ENCODE assay signal across 13 cellular contexts in the genomic region with DNA sequence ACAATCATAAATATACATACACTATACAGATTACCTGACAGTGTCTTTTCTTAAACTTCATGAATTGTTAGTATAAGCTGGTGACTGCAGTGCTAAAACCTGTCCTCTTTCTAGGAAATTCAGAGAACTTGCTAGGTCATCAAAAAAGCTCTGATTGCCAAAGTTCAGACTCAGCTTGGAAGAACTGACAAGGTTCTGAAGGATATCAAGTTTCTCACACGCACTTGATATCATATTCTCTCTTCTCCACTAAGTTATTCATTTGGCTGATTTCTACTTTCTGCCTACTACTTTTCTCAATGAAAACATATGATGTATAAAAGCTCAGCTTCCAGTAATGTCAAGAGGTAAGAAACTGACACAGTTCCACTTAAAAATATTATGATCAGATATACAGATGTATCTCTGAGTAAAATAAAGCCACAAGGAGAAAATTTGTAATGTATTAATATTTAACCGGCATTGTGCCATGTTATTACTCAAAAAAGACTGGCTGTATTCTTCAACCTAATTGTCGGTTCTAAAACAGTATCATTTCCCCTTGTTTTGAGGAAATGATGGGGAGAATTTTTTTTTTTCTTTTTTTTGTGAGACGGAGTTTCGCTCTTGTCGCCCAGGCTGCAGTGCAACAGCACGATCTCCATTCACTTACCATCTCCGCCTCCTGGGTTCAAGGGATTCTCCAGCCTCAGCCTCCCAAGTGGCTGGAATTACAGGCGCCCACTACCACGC. TPM values are rescaled to one million over a fixed set of nuclear protein-coding genes. Genes with fewer than 3 reads are reported as not detected.
DNase-seq lines count a peak whose midpoint lies in the region; ATAC-seq, FAIRE-seq and TF ChIP-seq lines count a peak whose summit lies in the region.
"Had no signal": no experiment of that assay in that cellular context is flagged by ENCODE, and none has a peak within 500 bp of the region (broad histone marks: within the 10 kb centered on the region; RNA-seq: fewer than 3 reads in every experiment).

No MANE protein-coding gene starts in this region.

- H3K9me3 Mint-ChIP-seq in brain (peaks cover 0 to 4% (median 0%) of the 10 kb centered on the region in 5 experiments), nephron progenitor cell (no peaks in the 10 kb centered on the region)

- no peaks in the 10 kb centered on the region for H4K20me1 ChIP-seq in GM23248 (ENCODE audit: insufficient read depth)

- H3K27me3 Mint-ChIP-seq in brain = peaks cover 5% of the 10 kb centered on the region
- H3K27me3 Mint-ChIP-seq in nephron progenitor cell (ENCODE audit: low read depth, poor library complexity) = no peaks in the 10 kb centered on the region

- no peak for TF ChIP-seq POLR2A in NB4 (IDR thresholded peaks at IDR 0.05; ENCODE audit: extremely low read depth, insufficient read length)

- peak overlapping the region; percentile 59 to 92 (median 68) for H3K4me3 Mint-ChIP-seq in brain
- peak overlapping the region; percentile 94 for H3K4me3 Mint-ChIP-seq in nephron progenitor cell

- 46 to 57% methylated on average over 10 of the region's 10 CpGs for WGBS in GM23248 (ENCODE audit: low coverage in 1 of 2, low lambda C conversion rate in 2 of 2, missing lambda C conversion rate in 2 of 2), 2 experiments

- FAIRE-seq in frontal cortex (lab: Jason Lieb, UNC) = no peak

- no peaks in the 10 kb centered on the region for H3K27me3 ChIP-seq in GM23248 (replicated peaks; ENCODE audit: insufficient read depth)

- no peak overlapping the region for H3K27ac ChIP-seq in GM23248
- H3K27ac ChIP-seq: epithelial cell of prostate had no signal

- H3K36me3 ChIP-seq in GM23248 (ENCODE audit: low read depth) = no peaks in the 10 kb centered on the region

- DNase-seq in GM23248 = peak; percentile 41
- peak; percentile 11 for DNase-seq in NB4 (ENCODE audit: low read depth)
- DNase-seq in nephron progenitor cell = no peak
- no peak for DNase-seq in frontal cortex (ENCODE audit: low spot score in 2 of 2)
- DNase-seq in NCI-H1092 treated with DMSO at 0.1 percent for 48 hours (lab: John Stamatoyannopoulos, UW) = no peak
- DNase-seq in cerebellum (ENCODE audit: low spot score) = no peak
- DNase-seq: DMS79 treated with DMSO at 0.1 percent for 48 hours; left cardiac atrium; stimulated activated CD4-positive, alpha-beta T cell treated with anti-CD3 and anti-CD28 coated beads, Interleukin-4, amount 100 ng/mL, for 1 hour; T-helper 9 cell had no signal

- H3K36me3 Mint-ChIP-seq in brain = peaks cover 16% of the 10 kb centered on the region
- peaks cover 18% of the 10 kb centered on the region for H3K36me3 Mint-ChIP-seq in nephron progenitor cell (ENCODE audit: low read depth)

- H3K27ac Mint-ChIP-seq in brain (peak overlapping the region in 3 of 5 experiments; percentile 76 to 80 (median 78)), nephron progenitor cell (no peak overlapping the region)

- no peak for ATAC-seq in GM18873 (IDR thresholded peaks at IDR 0.05; ENCODE audit: low FRiP score, unreplicated experiment)
- ATAC-seq: left cardiac atrium had no signal

- no peak for TF ChIP-seq CTCF in NB4 (IDR thresholded peaks at IDR 0.05; ENCODE audit: low read depth, low read length)
- TF ChIP-seq CTCF in brain (conservative IDR thresholded peaks at IDR 0.05) = no peak
- TF ChIP-seq CTCF in nephron progenitor cell (IDR thresholded peaks at IDR 0.05) = no peak

- in situ Hi-C loops in GM23248 (cut with MboI) = no loop called here

- no peaks in the 10 kb centered on the region for H3K79me2 ChIP-seq in GM23248 (ENCODE audit: insufficient read depth)

- 0 out of 2 replicates have a peak overlapping the region, but pooled peaks have one; percentile 6 for H2AFZ ChIP-seq in GM23248

- H3K9ac ChIP-seq in GM23248 = no peak overlapping the region

- no peak overlapping the region for H3K4me3 ChIP-seq in GM23248
- H3K4me3 ChIP-seq in NB4 (ENCODE audit: low read depth, low read length) = peak overlapping the region; percentile 1

- H3K4me1 Mint-ChIP-seq in brain (peaks cover 51% of the 10 kb centered on the region), nephron progenitor cell (peaks cover 40% of the 10 kb centered on the region)

- H3K4me2 ChIP-seq in GM23248 (ENCODE audit: unreplicated experiment) = no peak overlapping the region

- H3K4me1 ChIP-seq in GM23248 (ENCODE audit: insufficient read depth) = peaks cover 3% of the 10 kb centered on the region; the same call in 1 of the 2 replicates

- H3K9me2 ChIP-seq in GM23248 (ENCODE audit: insufficient read depth) = no peaks in the 10 kb centered on the region

- H3K9me3 ChIP-seq in GM23248 (ENCODE audit: low read depth) = no peaks in the 10 kb centered on the region

- peaks cover 21% of the 10 kb centered on the region for H3F3A ChIP-seq in GM23248 (ENCODE audit: insufficient read depth)

RNA-seq across cellular contexts. Expression of a gene that starts 2.4 kb away (rescaled TPM):
- 17.8 and 24.1 TPM in 2 replicates for total RNA-seq in GM23248 (2014; rRNA removed; shearing (Covaris generic))
- polyA plus RNA-seq in GM23248 (2016; fragmentation: Nextera tagmentation; extraction: Ambion mirVana) = 14.9 TPM in 2 replicates
- 47.2 TPM for polyA plus RNA-seq in brain (ENCODE audit: insufficient read depth, low read depth, low replicate concordance)
- 42.8 TPM for total RNA-seq in frontal cortex
- 30.2 TPM for total RNA-seq in cerebellum

RNA-seq across cellular contexts. Expression of a gene that starts 31.3 kb away (rescaled TPM):
- 61.5 and 66.0 TPM in 2 replicates for total RNA-seq in GM23248 (2014; rRNA removed; shearing (Covaris generic))
- polyA plus RNA-seq in GM23248 (2016; fragmentation: Nextera tagmentation; extraction: Ambion mirVana) (43.2 and 43.4 TPM in 2 replicates), brain (ENCODE audit: insufficient read depth, low read depth, low replicate concordance) (11.0 TPM)
- total RNA-seq in frontal cortex (26.5 TPM), cerebellum (24.4 TPM)

Comparison
In these comparisons a context has a peak if more than half of its experiments do, and no peak if none do; other contexts are left out.
1. DNase-seq: peak in GM23248 (single experiment) and NB4 (single experiment); none in nephron progenitor cell (single experiment), frontal cortex (0 of 2), NCI-H1092 treated with DMSO at 0.1 percent for 48 hours (single experiment) and cerebellum (single experiment).